In genomic region chr17:41919165-41919817, GRCh38 we compare ENCODE assay signal across 8 cellular contexts. TPM values are rescaled to one million over a fixed set of nuclear protein-coding genes. Genes with fewer than 3 reads are reported as not detected.
A peak's percentile ranks its signal among the peaks of the same experiment; 100 is the strongest.
DNase-seq lines count a peak whose midpoint lies in the region; ATAC-seq and TF ChIP-seq lines count a peak whose summit lies in the region.

No MANE protein-coding gene starts in this region.

- H3K36me3 ChIP-seq in A673 (ENCODE audit: insufficient read depth, low read length, poor library complexity, severe bottlenecking) (no peaks in the 10 kb centered on the region), left ventricle myocardium inferior (no peaks in the 10 kb centered on the region), prostate gland (no peaks in the 10 kb centered on the region)

- no peaks in the 10 kb centered on the region for H3K27me3 Mint-ChIP-seq in activated T-helper 1 cell treated with anti-CD3 and anti-CD28 coated beads, Interleukin-12 subunit alpha, Interleukin-12 subunit beta, Interleukin-2, Interleukin-4 antibody, amounts not matched to agents 30 ng/mL and 10 ng/mL and 1 ng/mL, durations not matched to agents 14 hours and 24 hours and 36 hours (ENCODE audit: insufficient read depth)

- H3K4me1 Mint-ChIP-seq in activated T-helper 1 cell treated with anti-CD3 and anti-CD28 coated beads, Interleukin-12 subunit alpha, Interleukin-12 subunit beta, Interleukin-2, Interleukin-4 antibody, amounts not matched to agents 30 ng/mL and 10 ng/mL and 1 ng/mL, durations not matched to agents 14 hours and 24 hours and 36 hours (ENCODE audit: low read depth): peaks cover 28% of the 10 kb centered on the region

- H3K27me3 ChIP-seq in A673 (replicated peaks; ENCODE audit: insufficient read depth, low read depth, low read length, poor library complexity) (no peaks in the 10 kb centered on the region), left ventricle myocardium inferior (ENCODE audit: low read depth) (no peaks in the 10 kb centered on the region), prostate gland (replicated peaks; ENCODE audit: insufficient read depth) (no peaks in the 10 kb centered on the region)

- TF ChIP-seq POLR2A in NB4 (IDR thresholded peaks at IDR 0.05; ENCODE audit: extremely low read depth, insufficient read length) (no peak), prostate gland (IDR thresholded peaks at IDR 0.05) (no peak)

- WGBS in prostate gland: 2% methylated on average over 32 of the region's 33 CpGs

- peaks cover 15% of the 10 kb centered on the region for H3K4me1 ChIP-seq in A673 (ENCODE audit: insufficient read depth, low read length, poor library complexity, severe bottlenecking)
- peaks cover 50% of the 10 kb centered on the region for H3K4me1 ChIP-seq in left ventricle myocardium inferior
- no peaks in the 10 kb centered on the region for H3K4me1 ChIP-seq in prostate gland (replicated peaks)

- H3K27ac ChIP-seq in A673 (ENCODE audit: low read depth, low read length, poor library complexity, severe bottlenecking): peak overlapping the region; percentile 42
- peak overlapping the region; percentile 92 for H3K27ac ChIP-seq in left ventricle myocardium inferior (replicated peaks)
- peak overlapping the region; percentile 85 to 90 for H3K27ac ChIP-seq in prostate gland

- peaks cover 5% of the 10 kb centered on the region for H3K36me3 Mint-ChIP-seq in activated T-helper 1 cell treated with anti-CD3 and anti-CD28 coated beads, Interleukin-12 subunit alpha, Interleukin-12 subunit beta, Interleukin-2, Interleukin-4 antibody, amounts not matched to agents 30 ng/mL and 10 ng/mL and 1 ng/mL, durations not matched to agents 14 hours and 24 hours and 36 hours (ENCODE audit: low read depth)

- DNase-seq in A673 (ENCODE audit: low spot score): no peak
- DNase-seq in NB4 (ENCODE audit: low read depth): no peak
- DNase-seq in activated T-helper 1 cell treated with anti-CD3 and anti-CD28 coated beads, Interleukin-12 subunit alpha, Interleukin-12 subunit beta, Interleukin-2, Interleukin-4 antibody, amounts not matched to agents 30 ng/mL and 10 ng/mL and 1 ng/mL, durations not matched to agents 14 hours and 24 hours and 36 hours (ENCODE audit: low spot score): no peak
- no peak for DNase-seq in left ventricle myocardium inferior
- peak; percentile 57 for DNase-seq in prostate gland (ENCODE audit: low spot score)
- DNase-seq in glomerular visceral epithelial cell (ENCODE audit: extremely low spot score): no peak

- H3K9me3 Mint-ChIP-seq in activated T-helper 1 cell treated with anti-CD3 and anti-CD28 coated beads, Interleukin-12 subunit alpha, Interleukin-12 subunit beta, Interleukin-2, Interleukin-4 antibody, amounts not matched to agents 30 ng/mL and 10 ng/mL and 1 ng/mL, durations not matched to agents 14 hours and 24 hours and 36 hours: no peaks in the 10 kb centered on the region

- TF ChIP-seq CTCF in A673 (conservative IDR thresholded peaks at IDR 0.05; ENCODE audit: low read depth, low read length) (no peak), NB4 (IDR thresholded peaks at IDR 0.05; ENCODE audit: low read depth, low read length) (no peak), left ventricle myocardium inferior (IDR thresholded peaks at IDR 0.05; ENCODE audit: borderline replicate concordance) (no peak), prostate gland (IDR thresholded peaks at IDR 0.05) (no peak)

- H3K4me3 ChIP-seq in A673 (ENCODE audit: low read depth, low read length, poor library complexity, severe bottlenecking) (peak overlapping the region; percentile 86), NB4 (ENCODE audit: low read depth, low read length) (peak overlapping the region; percentile 56), left ventricle myocardium inferior (peak overlapping the region; percentile 94), prostate gland (peak overlapping the region; percentile 82 to 99)

- H3K9me3 ChIP-seq in A673 (ENCODE audit: low read depth, low read length, poor library complexity, severe bottlenecking): no peaks in the 10 kb centered on the region
- H3K9me3 ChIP-seq in left ventricle myocardium inferior (replicated peaks): no peaks in the 10 kb centered on the region
- no peaks in the 10 kb centered on the region for H3K9me3 ChIP-seq in prostate gland

- no TSS peak for BruUV-seq in A673 (replicated peaks; lab: Mats Ljungman, UMichigan)

- H3K4me3 Mint-ChIP-seq in activated T-helper 1 cell treated with anti-CD3 and anti-CD28 coated beads, Interleukin-12 subunit alpha, Interleukin-12 subunit beta, Interleukin-2, Interleukin-4 antibody, amounts not matched to agents 30 ng/mL and 10 ng/mL and 1 ng/mL, durations not matched to agents 14 hours and 24 hours and 36 hours: peak overlapping the region; percentile 95

- H3K27ac Mint-ChIP-seq in activated T-helper 1 cell treated with anti-CD3 and anti-CD28 coated beads, Interleukin-12 subunit alpha, Interleukin-12 subunit beta, Interleukin-2, Interleukin-4 antibody, amounts not matched to agents 30 ng/mL and 10 ng/mL and 1 ng/mL, durations not matched to agents 14 hours and 24 hours and 36 hours: peak overlapping the region; percentile 90

- CTCF ChIA-PET in A673 (lab: Charles Lee): interaction anchor here (0.8 kb wide), 1 partner anchor 11 kb away, joined by 3 read pairs; the partner anchor contains the start of gene ODAD4

- POLR2A ChIA-PET in A673 (lab: Charles Lee; ENCODE audit: low non-redundant PET): interaction anchor here (0.6 kb wide), 1 partner anchor 336 kb away, joined by 3 read pairs; no protein-coding TSS in a partner anchor

- ATAC-seq in GM19438 (IDR thresholded peaks at IDR 0.05; ENCODE audit: low read depth, unreplicated experiment): peak; percentile 19
- ATAC-seq in HG03025 (IDR thresholded peaks at IDR 0.05; ENCODE audit: low FRiP score, unreplicated experiment): no peak

- intact Hi-C loops in A673 (cut with micrococcal nuclease; ENCODE audit: unreplicated experiment): no loop called here
- intact Hi-C loops in activated T-helper 1 cell treated with anti-CD3 and anti-CD28 coated beads, Interleukin-12 subunit alpha, Interleukin-12 subunit beta, Interleukin-2, Interleukin-4 antibody, amounts not matched to agents 30 ng/mL and 10 ng/mL and 1 ng/mL, durations not matched to agents 14 hours and 24 hours and 36 hours (cut with micrococcal nuclease): loop anchor here (1.0 to 5.0 kb wide), 8 partner anchors 11 to 368 kb away; partner anchors contain the start of genes CNP, DHX58, DNAJC7 and EIF1
- intact Hi-C loops in left ventricle myocardium inferior (cut with micrococcal nuclease): no loop called here
- intact Hi-C loops in prostate gland (cut with DNase I): no loop called here

RNA-seq across cellular contexts. Expression of gene ACLY, which starts 0.5 kb away (rescaled TPM):
- total RNA-seq in A673 (2021) (175 and 191 TPM in 2 replicates), left ventricle myocardium inferior (23.5 TPM), prostate gland (100 to 1,000 TPM; 114 to 203 TPM)
- 200 and 211 TPM in 2 replicates for total RNA-seq in activated T-helper 1 cell treated with anti-CD3 and anti-CD28 coated beads, Interleukin-12 subunit alpha, Interleukin-12 subunit beta, Interleukin-2, Interleukin-4 antibody, amounts not matched to agents 30 ng/mL and 10 ng/mL and 1 ng/mL, durations not matched to agents 14 hours and 24 hours and 36 hours

RNA-seq across cellular contexts. Expression of gene ODAD4, which starts 11.1 kb away (rescaled TPM):
- total RNA-seq in A673 (2021): 0.97 and 1.8 TPM in 2 replicates
- 0.39 and 0.73 TPM in 2 replicates for total RNA-seq in activated T-helper 1 cell treated with anti-CD3 and anti-CD28 coated beads, Interleukin-12 subunit alpha, Interleukin-12 subunit beta, Interleukin-2, Interleukin-4 antibody, amounts not matched to agents 30 ng/mL and 10 ng/mL and 1 ng/mL, durations not matched to agents 14 hours and 24 hours and 36 hours
- 1.3 TPM for total RNA-seq in left ventricle myocardium inferior
- 1 to 10 TPM in 1 of 2 donors, under 1 TPM in 1; 0.55 to 4.3 TPM for total RNA-seq in prostate gland

RNA-seq across cellular contexts. Expression of gene CNP, which starts 47.3 kb away (rescaled TPM):
- total RNA-seq in A673 (2021): 55.5 and 55.6 TPM in 2 replicates
- total RNA-seq in activated T-helper 1 cell treated with anti-CD3 and anti-CD28 coated beads, Interleukin-12 subunit alpha, Interleukin-12 subunit beta, Interleukin-2, Interleukin-4 antibody, amounts not matched to agents 30 ng/mL and 10 ng/mL and 1 ng/mL, durations not matched to agents 14 hours and 24 hours and 36 hours: 89.1 and 89.8 TPM in 2 replicates
- total RNA-seq in left ventricle myocardium inferior: 24.9 TPM
- total RNA-seq in prostate gland: 100 to 1,000 TPM in 1 of 2 donors, 10 to 100 TPM in 1; 85.8 to 117 TPM

RNA-seq across cellular contexts. Expression of gene KLHL11, which starts 54.1 kb away (rescaled TPM):
- total RNA-seq in A673 (2021) (10.8 and 12.0 TPM in 2 replicates), left ventricle myocardium inferior (3.5 TPM), prostate gland (10 to 100 TPM; 24.2 to 45.0 TPM)
- total RNA-seq in activated T-helper 1 cell treated with anti-CD3 and anti-CD28 coated beads, Interleukin-12 subunit alpha, Interleukin-12 subunit beta, Interleukin-2, Interleukin-4 antibody, amounts not matched to agents 30 ng/mL and 10 ng/mL and 1 ng/mL, durations not matched to agents 14 hours and 24 hours and 36 hours: 20.0 and 21.7 TPM in 2 replicates

Comparison
In these comparisons a context has a peak if more than half of its experiments do, and no peak if none do; other contexts are left out.
1. H3K27ac ChIP-seq: peak in every context shown above with its lines; median percentile 92 in left ventricle myocardium inferior; 88 in prostate gland; 42 in A673.